ENCODE assay signal across 8 cellular contexts in genomic region chr2:234425923-234426603, GRCh38.
DNase-seq lines count a peak whose midpoint lies in the region; ATAC-seq and TF ChIP-seq lines count a peak whose summit lies in the region.

No MANE protein-coding gene starts in this region.

- TF ChIP-seq CTCF in uterus (IDR thresholded peaks at IDR 0.05): no peak

- H3K36me3 Mint-ChIP-seq in activated CD4-positive, alpha-beta memory T cell treated with anti-CD3 and anti-CD28 coated beads, Interleukin-2, amount 10 ng/mL, durations not matched to agents 7 days and 5 days (ENCODE audit: low read depth): peaks cover 17% of the 10 kb centered on the region

- peak; percentile 56 to 57 for DNase-seq in activated CD8-positive, alpha-beta memory T cell treated with anti-CD3 and anti-CD28 coated beads for 1 hour (ENCODE audit: extremely low read depth in 1 of 2, low read depth in 1 of 2)
- DNase-seq in activated CD8-positive, alpha-beta memory T cell treated with anti-CD3 and anti-CD28 coated beads for 24 hours: no peak
- DNase-seq in activated CD4-positive, alpha-beta memory T cell treated with anti-CD3 and anti-CD28 coated beads, Interleukin-2, amount 10 ng/mL, durations not matched to agents 7 days and 5 days: peak; percentile 88
- no peak for DNase-seq in mesenchymal stem cell
- no peak for DNase-seq in NCI-H1930 (lab: John Stamatoyannopoulos, UW)
- no peak for DNase-seq in uterus
- DNase-seq in SHP77 treated with DMSO at 0.1 percent for 48 hours (lab: John Stamatoyannopoulos, UW): no peak

- WGBS in mesenchymal stem cell: 88% methylated on average over 5 of the region's 6 CpGs

- H3K4me3 Mint-ChIP-seq in activated CD4-positive, alpha-beta memory T cell treated with anti-CD3 and anti-CD28 coated beads, Interleukin-2, amount 10 ng/mL, durations not matched to agents 7 days and 5 days: peak overlapping the region; percentile 57

- no peak overlapping the region for H3K14ac ChIP-seq in mesenchymal stem cell (ENCODE audit: low read length in 2 of 2)

- H3K4ac ChIP-seq in mesenchymal stem cell (ENCODE audit: low read depth in 1 of 2, low read length in 2 of 2): peak overlapping the region in 1 of 2 experiments; percentile 24

- peak overlapping the region; percentile 56 for H2BK15ac ChIP-seq in mesenchymal stem cell (ENCODE audit: low read depth, poor library complexity, severe bottlenecking)

- H2AK5ac ChIP-seq in mesenchymal stem cell (ENCODE audit: low read length, severe bottlenecking): peak overlapping the region; percentile 97

- H3K27me3 ChIP-seq in mesenchymal stem cell (ENCODE audit: control insufficient read depth in 1 of 2, insufficient read depth in 1 of 2, low read length in 2 of 2) (no peaks in the 10 kb centered on the region), uterus (no peaks in the 10 kb centered on the region)

- no peaks in the 10 kb centered on the region for H3K9me3 ChIP-seq in mesenchymal stem cell (ENCODE audit: control insufficient read depth, low read length)
- H3K9me3 ChIP-seq in uterus: no peaks in the 10 kb centered on the region

- no peak overlapping the region for H3K4me3 ChIP-seq in mesenchymal stem cell (ENCODE audit: insufficient read depth in 1 of 2, low read depth in 1 of 2, low read length in 2 of 2)
- no peak overlapping the region for H3K4me3 ChIP-seq in uterus

- no peak overlapping the region for H3K4me2 ChIP-seq in mesenchymal stem cell (ENCODE audit: low read length, poor library complexity, severe bottlenecking)

- no peaks in the 10 kb centered on the region for H3K79me1 ChIP-seq in mesenchymal stem cell (replicated peaks; ENCODE audit: low read length, poor library complexity, severe bottlenecking)

- peak; percentile 85 for ATAC-seq in HG03460 (IDR thresholded peaks at IDR 0.05; ENCODE audit: unreplicated experiment)

- intact Hi-C loops in uterus (cut with DNase I; ENCODE audit: low total_unique reads): no loop called here

- TF ChIP-seq POLR2A in uterus (IDR thresholded peaks at IDR 0.05): no peak

- H2BK5ac ChIP-seq in mesenchymal stem cell (ENCODE audit: low read depth, low read length, poor library complexity, severe bottlenecking): no peak overlapping the region

- H3K27me3 Mint-ChIP-seq in activated CD4-positive, alpha-beta memory T cell treated with anti-CD3 and anti-CD28 coated beads, Interleukin-2, amount 10 ng/mL, durations not matched to agents 7 days and 5 days: no peaks in the 10 kb centered on the region

- H3K4me1 ChIP-seq in mesenchymal stem cell (ENCODE audit: control insufficient read depth, insufficient read depth, low read depth, low read length) (peaks cover 15% of the 10 kb centered on the region), uterus (no peaks in the 10 kb centered on the region)

- peak overlapping the region; percentile 59 for H4K91ac ChIP-seq in mesenchymal stem cell (ENCODE audit: low read length)

- peak overlapping the region; percentile 99 for H3K27ac Mint-ChIP-seq in activated CD4-positive, alpha-beta memory T cell treated with anti-CD3 and anti-CD28 coated beads, Interleukin-2, amount 10 ng/mL, durations not matched to agents 7 days and 5 days

- H3K27ac ChIP-seq in mesenchymal stem cell (ENCODE audit: low read length, poor library complexity, severe bottlenecking) (no peak overlapping the region), uterus (no peak overlapping the region)

- no peak overlapping the region for H2AFZ ChIP-seq in mesenchymal stem cell (ENCODE audit: low read depth, low read length)

- CTCF ChIA-PET in activated CD4-positive, alpha-beta memory T cell treated with anti-CD3 and anti-CD28 coated beads, Interleukin-2, amount 10 ng/mL, durations not matched to agents 7 days and 5 days (lab: Charles Lee): interaction anchor here (0.6 to 7.3 kb wide), 14 partner anchors 12 to 294 kb away, joined by 3 to 77 read pairs (median 5); partner anchors contain the start of gene ARL4C

- POLR2A ChIA-PET in activated CD4-positive, alpha-beta memory T cell treated with anti-CD3 and anti-CD28 coated beads, Interleukin-2, amount 10 ng/mL, durations not matched to agents 7 days and 5 days (lab: Charles Lee): interaction anchor here (0.7 to 12.9 kb wide), 31 partner anchors 9 to 571 kb away, joined by 3 to 410 read pairs (median 6); partner anchors contain the start of genes ARL4C and HJURP

- no peak overlapping the region for H3K9ac ChIP-seq in mesenchymal stem cell (ENCODE audit: low read length)

- peak overlapping the region; percentile 52 for H2BK120ac ChIP-seq in mesenchymal stem cell (ENCODE audit: low read depth, low read length)

- no peaks in the 10 kb centered on the region for H3K9me3 Mint-ChIP-seq in activated CD4-positive, alpha-beta memory T cell treated with anti-CD3 and anti-CD28 coated beads, Interleukin-2, amount 10 ng/mL, durations not matched to agents 7 days and 5 days

- peak overlapping the region in 1 of 2 experiments; percentile 67 for H3K18ac ChIP-seq in mesenchymal stem cell (ENCODE audit: low read depth in 1 of 2, low read length in 2 of 2)

- H3K36me3 ChIP-seq in mesenchymal stem cell (ENCODE audit: control insufficient read depth in 1 of 2, insufficient read depth in 2 of 2, low read depth in 1 of 2, low read length in 2 of 2): no peaks in the 10 kb centered on the region
- no peaks in the 10 kb centered on the region for H3K36me3 ChIP-seq in uterus

- no peak overlapping the region for H4K8ac ChIP-seq in mesenchymal stem cell (ENCODE audit: low read length)

- no peak overlapping the region for H3K23ac ChIP-seq in mesenchymal stem cell (ENCODE audit: low read length in 2 of 2)

- peak overlapping the region; percentile 16 to 93 for H2BK12ac ChIP-seq in mesenchymal stem cell (ENCODE audit: low read length in 2 of 2)

- H3K4me1 Mint-ChIP-seq in activated CD4-positive, alpha-beta memory T cell treated with anti-CD3 and anti-CD28 coated beads, Interleukin-2, amount 10 ng/mL, durations not matched to agents 7 days and 5 days: peaks cover 84% of the 10 kb centered on the region

Comparison
In these comparisons a context has a peak if more than half of its experiments do, and no peak if none do; other contexts are left out.
1. DNase-seq: peak in activated CD8-positive, alpha-beta memory T cell treated with anti-CD3 and anti-CD28 coated beads for 1 hour (2 of 2) and activated CD4-positive, alpha-beta memory T cell treated with anti-CD3 and anti-CD28 coated beads, Interleukin-2, amount 10 ng/mL, durations not matched to agents 7 days and 5 days (single experiment); none in activated CD8-positive, alpha-beta memory T cell treated with anti-CD3 and anti-CD28 coated beads for 24 hours (single experiment), mesenchymal stem cell (single experiment), NCI-H1930 (0 of 2), uterus (0 of 2) and SHP77 treated with DMSO at 0.1 percent for 48 hours (single experiment).